In genomic region chr2:179354739-179355537, GRCh38 we compare ENCODE assay signal across 1 cellular context.
TF ChIP-seq lines count a peak whose summit lies in the region.

No MANE protein-coding gene starts in this region.

TF ChIP-seq in WTC11, 78 proteins besides CTCF, POLR2A, EP300 and RAD21 (continued from another document):
- TF ChIP-seq ZNF281 (CRISPR knock-in tag; IDR thresholded peaks at IDR 0.05) (no peak), ZNF121 (CRISPR knock-in tag; IDR thresholded peaks at IDR 0.05) (no peak), FOXP1 (CRISPR knock-in tag; IDR thresholded peaks at IDR 0.05; ENCODE audit: borderline replicate concordance) (no peak), ZNF232 (CRISPR knock-in tag; IDR thresholded peaks at IDR 0.05) (no peak), ZNF532 (CRISPR knock-in tag; IDR thresholded peaks at IDR 0.05; ENCODE audit: borderline replicate concordance) (no peak), ZNF416 (CRISPR knock-in tag; IDR thresholded peaks at IDR 0.05) (no peak), RORB (CRISPR knock-in tag; IDR thresholded peaks at IDR 0.05) (no peak), E2F5 (CRISPR knock-in tag; IDR thresholded peaks at IDR 0.05) (no peak), CREM (CRISPR knock-in tag; IDR thresholded peaks at IDR 0.05) (no peak), JAZF1 (CRISPR knock-in tag; IDR thresholded peaks at IDR 0.05) (no peak)
